Comparison of ENCODE assay signal across 8 cellular contexts in genomic region chr4:2009651-2010233, GRCh38. TPM values are rescaled to one million over a fixed set of nuclear protein-coding genes. Genes with fewer than 3 reads are reported as not detected.
DNase-seq lines count a peak whose midpoint lies in the region; ATAC-seq and TF ChIP-seq lines count a peak whose summit lies in the region.

No MANE protein-coding gene starts in this region.

- H3K4me3 ChIP-seq in RWPE2 (ENCODE audit: severe bottlenecking), result peak overlapping the region; percentile 64

- peak; percentile 33 to 84 (median 81) for DNase-seq in NCI-H1417 (lab: John Stamatoyannopoulos, UW)
- DNase-seq in NCI-H1417 treated with DMSO at 0.1 percent for 48 hours (lab: John Stamatoyannopoulos, UW), result no peak
- peak; percentile 93 for DNase-seq in HuH-7.5 (ENCODE audit: low spot score)
- no peak for DNase-seq in RWPE2 (ENCODE audit: low spot score)
- DNase-seq in glomerular visceral epithelial cell (ENCODE audit: extremely low spot score), result peak; percentile 75
- DNase-seq in omental fat pad (ENCODE audit: low spot score), result no peak
- DNase-seq in ureter (ENCODE audit: low spot score), result peak; percentile 58

- peak; percentile 61 for ATAC-seq in RWPE2 (ENCODE audit: low read depth)
- ATAC-seq in omental fat pad (ENCODE audit: low FRiP score), result peak; percentile 39

- H3K4me3 Mint-ChIP-seq in activated naive CD4-positive, alpha-beta T cell treated with anti-CD3 and anti-CD28 coated beads, Interleukin-2, amount 50 U/mL, for 24 hours, result peak overlapping the region; percentile 91

- TF ChIP-seq CTCF in RWPE2 (IDR thresholded peaks at IDR 0.05; ENCODE audit: poor library complexity, severe bottlenecking), result peak; percentile 27
- no peak for TF ChIP-seq CTCF in omental fat pad (IDR thresholded peaks at IDR 0.05)

- H3K9me3 ChIP-seq in RWPE2 (ENCODE audit: severe bottlenecking), result no peaks in the 10 kb centered on the region

- H3K36me3 Mint-ChIP-seq in activated naive CD4-positive, alpha-beta T cell treated with anti-CD3 and anti-CD28 coated beads, Interleukin-2, amount 50 U/mL, for 24 hours, result peaks cover 2% of the 10 kb centered on the region

- peaks cover 30% of the 10 kb centered on the region for H3K36me3 ChIP-seq in RWPE2 (ENCODE audit: low read depth)

- peak overlapping the region; percentile 97 for H3K27ac Mint-ChIP-seq in activated naive CD4-positive, alpha-beta T cell treated with anti-CD3 and anti-CD28 coated beads, Interleukin-2, amount 50 U/mL, for 24 hours

- no peaks in the 10 kb centered on the region for H3K9me3 Mint-ChIP-seq in activated naive CD4-positive, alpha-beta T cell treated with anti-CD3 and anti-CD28 coated beads, Interleukin-2, amount 50 U/mL, for 24 hours

- peak overlapping the region; percentile 72 for H3K27ac ChIP-seq in RWPE2 (ENCODE audit: poor library complexity, severe bottlenecking)

- no peaks in the 10 kb centered on the region for H3K27me3 ChIP-seq in RWPE2 (ENCODE audit: insufficient read depth, poor library complexity, severe bottlenecking)

- H3K27me3 Mint-ChIP-seq in activated naive CD4-positive, alpha-beta T cell treated with anti-CD3 and anti-CD28 coated beads, Interleukin-2, amount 50 U/mL, for 24 hours, result no peaks in the 10 kb centered on the region

- H3K4me1 ChIP-seq in RWPE2 (ENCODE audit: insufficient read depth, poor library complexity, severe bottlenecking), result peaks cover 3% of the 10 kb centered on the region

- H3K4me1 Mint-ChIP-seq in activated naive CD4-positive, alpha-beta T cell treated with anti-CD3 and anti-CD28 coated beads, Interleukin-2, amount 50 U/mL, for 24 hours, result peaks cover 33% of the 10 kb centered on the region

RNA-seq across cellular contexts. Expression of gene NELFA, which starts 1.0 kb away (rescaled TPM):
- 10 to 100 TPM in 3 of 4 donors, 1 to 10 TPM in 1; 8.2 to 17.7 (median 13.9) TPM for total RNA-seq in omental fat pad
- 50.7 TPM for total RNA-seq in ureter

RNA-seq across cellular contexts. Expression of gene NAT8L, which starts 49.4 kb away (rescaled TPM):
- total RNA-seq in omental fat pad (10 to 100 TPM in 3 of 4 donors, 1 to 10 TPM in 1; 7.3 to 39.0 (median 14.1) TPM), ureter (0.16 TPM)

Comparison
In these comparisons a context has a peak if more than half of its experiments do, and no peak if none do; other contexts are left out.
1. DNase-seq: peak in NCI-H1417 (3 of 3), HuH-7.5 (single experiment), glomerular visceral epithelial cell (single experiment) and ureter (single experiment); none in NCI-H1417 treated with DMSO at 0.1 percent for 48 hours (single experiment), RWPE2 (single experiment) and omental fat pad (single experiment).